8 cellular contexts compared by ENCODE assay signal in the genomic region with DNA sequence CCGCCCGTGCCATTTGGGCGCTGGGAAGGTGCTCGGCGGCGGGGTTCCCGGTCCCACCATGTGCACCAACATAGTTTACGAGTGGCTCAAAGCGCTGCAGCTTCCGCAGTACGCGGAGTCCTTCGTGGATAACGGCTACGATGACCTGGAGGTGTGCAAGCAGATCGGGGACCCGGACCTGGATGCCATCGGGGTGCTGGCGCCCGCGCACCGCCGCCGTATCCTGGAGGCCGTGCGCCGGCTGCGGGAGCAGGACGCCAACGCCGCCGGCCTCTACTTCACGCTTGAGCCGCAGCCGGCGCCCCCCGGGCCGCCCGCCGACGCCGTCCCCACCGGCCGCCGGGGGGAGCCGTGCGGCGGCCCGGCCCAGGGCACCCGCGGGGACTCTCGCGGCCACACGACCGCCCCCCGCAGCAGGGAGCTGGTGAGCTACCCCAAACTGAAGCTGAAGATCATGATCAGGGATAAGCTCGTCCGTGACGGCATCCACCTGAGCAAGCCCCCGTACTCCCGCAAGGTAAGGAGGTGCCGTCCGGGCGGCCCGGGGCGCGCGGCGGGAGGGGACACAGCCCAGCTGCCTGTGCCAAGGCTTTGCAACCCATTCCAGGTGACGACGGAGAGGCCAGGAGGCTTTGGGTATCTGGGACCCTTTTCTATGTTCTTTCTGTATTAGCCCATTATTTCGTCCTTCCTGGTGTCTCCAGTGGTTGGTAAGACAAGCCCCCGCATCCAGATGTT. TPM values are rescaled to one million over a fixed set of nuclear protein-coding genes. Genes with fewer than 3 reads are reported as not detected.
A peak's percentile ranks its signal among the peaks of the same experiment; 100 is the strongest.
DNase-seq lines count a peak whose midpoint lies in the region; FAIRE-seq and TF ChIP-seq lines count a peak whose summit lies in the region.

No MANE protein-coding gene starts in this region.

- no peaks in the 10 kb centered on the region for H3K36me3 ChIP-seq in ES-I3 (ENCODE audit: insufficient read depth, low read length)
- H3K36me3 ChIP-seq in astrocyte (ENCODE audit: insufficient read depth, low read length): no peaks in the 10 kb centered on the region
- no peaks in the 10 kb centered on the region for H3K36me3 ChIP-seq in keratinocyte (ENCODE audit: control insufficient read depth in 2 of 2, extremely low read depth in 1 of 2, insufficient read depth in 2 of 2, low read length in 2 of 2)
- no peaks in the 10 kb centered on the region for H3K36me3 ChIP-seq in stomach smooth muscle (ENCODE audit: control insufficient read depth in 2 of 2, insufficient read depth in 2 of 2, low read length in 2 of 2)

- H3K4me1 ChIP-seq in ES-I3 (ENCODE audit: insufficient read depth, low read length) (no peaks in the 10 kb centered on the region), astrocyte (ENCODE audit: insufficient read depth, low read length) (peaks cover 10% of the 10 kb centered on the region), keratinocyte (ENCODE audit: control insufficient read depth, extremely low read depth, insufficient read depth, low read length) (peaks cover 14% of the 10 kb centered on the region), stomach smooth muscle (ENCODE audit: control insufficient read depth, insufficient read depth, low read length) (peaks cover 19% of the 10 kb centered on the region)

- peak overlapping the region; percentile 83 for H3K4me3 Mint-ChIP-seq in HFFc6
- peak overlapping the region; percentile 89 for H3K4me3 Mint-ChIP-seq in astrocyte (ENCODE audit: unreplicated experiment)

- H3K9me1 ChIP-seq in keratinocyte (ENCODE audit: control insufficient read depth, extremely low read depth, insufficient read depth, low read length): no peaks in the 10 kb centered on the region

- H2AFZ ChIP-seq in astrocyte (ENCODE audit: low read depth, low read length): peak overlapping the region; percentile 97
- peak overlapping the region; percentile 80 for H2AFZ ChIP-seq in keratinocyte (ENCODE audit: control insufficient read depth, low read length)

- DNase-seq in HFFc6: no peak
- DNase-seq in astrocyte (ENCODE audit: low read depth): no peak
- no peak for DNase-seq in keratinocyte (ENCODE audit: low read depth, low spot score)
- no peak for DNase-seq in T-helper 9 cell
- no peak for DNase-seq in NCI-H446 treated with DMSO at 0.1 percent for 48 hours (lab: John Stamatoyannopoulos, UW)
- DNase-seq in putamen (ENCODE audit: low spot score): no peak

- peak overlapping the region; percentile 78; the same call in 1 of the 2 replicates for H3K9ac ChIP-seq in ES-I3 (ENCODE audit: low read depth, low read length)
- H3K9ac ChIP-seq in astrocyte (ENCODE audit: low read length): peak overlapping the region; percentile 73
- H3K9ac ChIP-seq in keratinocyte (ENCODE audit: control insufficient read depth, extremely low read depth, insufficient read depth, low read length): no peak overlapping the region
- H3K9ac ChIP-seq in stomach smooth muscle (ENCODE audit: low read length in 2 of 2): no peak overlapping the region

- H3K4me2 ChIP-seq in astrocyte (ENCODE audit: low read length) (peak overlapping the region; percentile 99), keratinocyte (ENCODE audit: control insufficient read depth, extremely low read depth, insufficient read depth, low read depth, low read length) (peak overlapping the region; percentile 90)

- H4K20me1 ChIP-seq in astrocyte (ENCODE audit: insufficient read depth, low read length) (no peaks in the 10 kb centered on the region), keratinocyte (ENCODE audit: control insufficient read depth, extremely low read depth, insufficient read depth, low read length) (no peaks in the 10 kb centered on the region)

- H3K27me3 ChIP-seq in astrocyte (ENCODE audit: insufficient read depth, low read length): peaks cover 16% of the 10 kb centered on the region
- H3K27me3 ChIP-seq in keratinocyte (ENCODE audit: control insufficient read depth, extremely low read depth, insufficient read depth, low read length): peaks cover 25% of the 10 kb centered on the region
- peaks cover 14 to 31% of the 10 kb centered on the region in 2 donors for H3K27me3 ChIP-seq in stomach smooth muscle (ENCODE audit: control insufficient read depth in 1 of 2, insufficient read depth in 2 of 2, low read length in 2 of 2)

- TF ChIP-seq CTCF in HFFc6 (IDR thresholded peaks at IDR 0.05): no peak
- no peak for TF ChIP-seq CTCF in astrocyte (IDR thresholded peaks at IDR 0.05; ENCODE audit: insufficient read depth, low read depth, low read length)
- TF ChIP-seq CTCF in keratinocyte (optimal IDR thresholded peaks at IDR 0.05 in 1 of 3, IDR thresholded peaks at IDR 0.05 in 1 of 3, conservative IDR thresholded peaks at IDR 0.05 in 1 of 3; ENCODE audit: extremely low read depth in 1 of 3, insufficient read depth in 2 of 3, low read length in 3 of 3): no peak

- FAIRE-seq in astrocyte (lab: Jason Lieb, UNC): no peak
- FAIRE-seq in keratinocyte (lab: Jason Lieb, UNC): no peak

- H3K79me2 ChIP-seq in astrocyte (ENCODE audit: insufficient read depth, low read length): no peaks in the 10 kb centered on the region
- H3K79me2 ChIP-seq in keratinocyte (ENCODE audit: control insufficient read depth, insufficient read depth, low read length): no peaks in the 10 kb centered on the region

- H3K9me3 Mint-ChIP-seq in HFFc6: no peaks in the 10 kb centered on the region
- no peaks in the 10 kb centered on the region for H3K9me3 Mint-ChIP-seq in astrocyte (ENCODE audit: unreplicated experiment)

- H3K4me3 ChIP-seq in astrocyte (ENCODE audit: insufficient read depth, low read depth, low read length): peak overlapping the region; percentile 85
- peak overlapping the region; percentile 55 to 79 (median 69) for H3K4me3 ChIP-seq in keratinocyte (ENCODE audit: control insufficient read depth in 2 of 3, extremely low read depth in 1 of 3, insufficient read depth in 2 of 3, low read depth in 1 of 3, low read length in 3 of 3)
- peak overlapping the region; percentile 31 to 75 for H3K4me3 ChIP-seq in stomach smooth muscle (ENCODE audit: low read length in 2 of 2)

- peaks cover 7% of the 10 kb centered on the region for H3K4me1 Mint-ChIP-seq in HFFc6 (ENCODE audit: low read depth)
- H3K4me1 Mint-ChIP-seq in astrocyte (ENCODE audit: low read depth, unreplicated experiment): no peaks in the 10 kb centered on the region

- H3K36me3 Mint-ChIP-seq in HFFc6 (ENCODE audit: low read depth) (no peaks in the 10 kb centered on the region), astrocyte (ENCODE audit: low read depth, unreplicated experiment) (no peaks in the 10 kb centered on the region)

- H3K9me3 ChIP-seq in ES-I3 (ENCODE audit: control insufficient read depth, insufficient read depth, low read length) (no peaks in the 10 kb centered on the region), astrocyte (ENCODE audit: insufficient read depth, low read depth, low read length) (no peaks in the 10 kb centered on the region), keratinocyte (ENCODE audit: control insufficient read depth, low read depth, low read length) (no peaks in the 10 kb centered on the region), stomach smooth muscle (ENCODE audit: control insufficient read depth in 2 of 2, low read length in 2 of 2) (no peaks in the 10 kb centered on the region)

- dilution Hi-C loops in keratinocyte (cut with MboI; ENCODE audit: extremely low pct_ligation_motif_present, low sequenced_read_pairs): no loop called here

- H3K27ac Mint-ChIP-seq in HFFc6 (no peak overlapping the region), astrocyte (ENCODE audit: unreplicated experiment) (no peak overlapping the region)

- H3K27me3 Mint-ChIP-seq in HFFc6 (ENCODE audit: insufficient read depth): peaks cover 32% of the 10 kb centered on the region
- peaks cover 40% of the 10 kb centered on the region for H3K27me3 Mint-ChIP-seq in astrocyte (ENCODE audit: low read depth, unreplicated experiment)

- H3K27ac ChIP-seq in astrocyte (ENCODE audit: low read depth, low read length) (no peak overlapping the region), keratinocyte (ENCODE audit: control insufficient read depth, insufficient read depth, low read length) (no peak overlapping the region), stomach smooth muscle (ENCODE audit: low read length) (no peak overlapping the region)

RNA-seq across cellular contexts. Expression of a gene that starts 0.6 kb away (rescaled TPM):
- total RNA-seq in HFFc6 (2021; fragmentation: NEBNext Ultra II Directional; extraction: Animal tissue kit (Norgen Biotek cat#: 25700)): not detected
- 0.36 and 0.93 TPM in 2 replicates for total RNA-seq in astrocyte
- polyA plus RNA-seq in keratinocyte: 0.56 to 1.2 TPM (median 0.79 TPM) in 3 replicates
- polyA plus RNA-seq in keratinocyte (2011; ENCODE audit: low read depth): 0.70 TPM
- polyA plus RNA-seq in keratinocyte (2011; cell fraction: cytosol; rRNA removed): 0.71 and 1.1 TPM in 2 replicates
- 1.4 and 1.7 TPM in 2 replicates for polyA plus RNA-seq in keratinocyte (2011; cell fraction: nucleus; rRNA removed)
- 0.88 and 1.2 TPM in 2 replicates for polyA plus RNA-seq in keratinocyte (2012; ENCODE audit: low replicate concordance)
- polyA minus RNA-seq in keratinocyte: 0.20 to 1.1 TPM (median 0.46 TPM) in 3 replicates
- polyA minus RNA-seq in keratinocyte (2011; cell fraction: cytosol; rRNA and poly(A)+ RNA removed): 0.77 TPM
- 1.3 and 1.9 TPM in 2 replicates for polyA minus RNA-seq in keratinocyte (2011; cell fraction: nucleus; rRNA and poly(A)+ RNA removed)

Comparison
In these comparisons a context has a peak if more than half of its experiments do, and no peak if none do; other contexts are left out.
1. H3K9ac ChIP-seq: peak in ES-I3 (single experiment) and astrocyte (single experiment); none in keratinocyte (single experiment) and stomach smooth muscle (0 of 2).
2. Peak in every context shown above with its lines, with median percentiles within 50 percentile points of each other: H3K4me3 ChIP-seq.